ENCODE assay signal across 1 cellular context in genomic region chr3:37945803-37946530, GRCh38.
A peak's percentile ranks its signal among the peaks of the same experiment; 100 is the strongest.
TF ChIP-seq lines count a peak whose summit lies in the region.

No MANE protein-coding gene starts in this region.

TF ChIP-seq in SK-N-SH, 30 proteins besides CTCF, POLR2A, EP300 and RAD21 (continued from another document):
- TF ChIP-seq SMC3 (IDR thresholded peaks at IDR 0.05; ENCODE audit: low read depth, low read length) (peak; percentile 1; the same call in 1 of the 2 replicates), FOXJ3 (CRISPR knock-in tag; IDR thresholded peaks at IDR 0.05) (peak; percentile 80; the same call in 1 of the 2 replicates), JUND (IDR thresholded peaks at IDR 0.05) (no peak; the same call in 1 of the 2 replicates), REST (IDR thresholded peaks at IDR 0.05; ENCODE audit: low read depth, low read length) (no peak), CHD2 (IDR thresholded peaks at IDR 0.05; ENCODE audit: low read length, partially characterized antibody) (peak; percentile 71), TAF1 (IDR thresholded peaks at IDR 0.05; ENCODE audit: borderline replicate concordance, low read depth, low read length) (no peak), RCOR1 (IDR thresholded peaks at IDR 0.05; ENCODE audit: low read length) (peak; percentile 92), USF1 (IDR thresholded peaks at IDR 0.05; ENCODE audit: borderline replicate concordance, low read depth) (no peak), RFX5 (IDR thresholded peaks at IDR 0.05; ENCODE audit: low read length) (no peak), GABPA (IDR thresholded peaks at IDR 0.05; ENCODE audit: low read depth) (no peak; the same call in 1 of the 2 replicates), MXI1 (IDR thresholded peaks at IDR 0.05; ENCODE audit: low read depth, low read length) (peak; percentile 92), IRF3 (IDR thresholded peaks at IDR 0.05; ENCODE audit: low read depth, low read length) (no peak), TCF12 (IDR thresholded peaks at IDR 0.05) (peak; percentile 63), NFIC (IDR thresholded peaks at IDR 0.05; ENCODE audit: borderline replicate concordance) (peak; percentile 94), MAX (IDR thresholded peaks at IDR 0.05; ENCODE audit: low read depth) (peak; percentile 73), FOXM1 (IDR thresholded peaks at IDR 0.05; ENCODE audit: low read depth) (no peak), MEF2A (IDR thresholded peaks at IDR 0.05; ENCODE audit: borderline replicate concordance, low read depth) (no peak), ZBTB33 (IDR thresholded peaks at IDR 0.05; ENCODE audit: borderline replicate concordance, low read depth) (no peak), GATA2 (CRISPR knock-in tag; IDR thresholded peaks at IDR 0.05) (peak; percentile 82), TEAD4 (IDR thresholded peaks at IDR 0.05; ENCODE audit: borderline replicate concordance, insufficient read depth) (peak; percentile 61; the same call in 1 of the 2 replicates), FOSL2 (IDR thresholded peaks at IDR 0.05; ENCODE audit: borderline replicate concordance, low read depth) (0 out of 2 replicates have a peak, but pooled peaks have one; percentile 12), EZH2phosphoT487 (IDR thresholded peaks at IDR 0.05; ENCODE audit: borderline replicate concordance, low read depth) (no peak)
